In the genomic region with DNA sequence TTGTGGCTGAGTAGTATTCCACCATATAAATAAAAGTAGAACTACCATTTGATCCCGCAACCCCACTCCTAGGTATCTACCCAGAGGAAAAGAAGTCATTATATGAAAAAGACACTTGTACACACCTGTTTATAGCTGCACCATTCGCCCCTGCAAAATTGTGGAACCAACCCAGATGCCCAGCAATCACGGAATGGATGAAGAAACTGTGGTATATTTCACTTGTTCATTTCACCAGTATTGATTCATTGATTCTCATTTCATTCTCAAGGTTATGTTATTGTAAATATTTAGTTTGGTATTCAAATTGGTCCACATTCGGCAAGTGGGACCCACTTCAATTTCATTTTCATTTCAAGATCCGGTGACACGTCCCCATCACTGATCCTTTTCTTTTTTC, we compare ENCODE assay signal across 3 cellular contexts.
"Had no signal": no experiment of that assay in that cellular context is flagged by ENCODE, and none has a peak within 500 bp of the region (broad histone marks: within the 10 kb centered on the region; RNA-seq: fewer than 3 reads in every experiment).

No MANE protein-coding gene starts in this region.

- DNase-seq: GDM1, GF-D8 had no signal

- H3K4me3 ChIP-seq: GM12878 had no signal
